Comparison of ENCODE assay signal across 9 cellular contexts in genomic region chr19:46954502-46955004, GRCh38.
A peak's percentile ranks its signal among the peaks of the same experiment; 100 is the strongest.
DNase-seq lines count a peak whose midpoint lies in the region; ATAC-seq, FAIRE-seq and TF ChIP-seq lines count a peak whose summit lies in the region.
"Had no signal": no experiment of that assay in that cellular context is flagged by ENCODE, and none has a peak within 500 bp of the region (broad histone marks: within the 10 kb centered on the region; RNA-seq: fewer than 3 reads in every experiment).

No MANE protein-coding gene starts in this region.

- H3K27ac Mint-ChIP-seq in astrocyte (ENCODE audit: unreplicated experiment) (peak overlapping the region; percentile 66), nephron (peak overlapping the region; percentile 12 to 53 (median 18))

- H3K27me3 Mint-ChIP-seq in astrocyte (ENCODE audit: low read depth, unreplicated experiment) (no peaks in the 10 kb centered on the region), nephron (ENCODE audit: low read depth) (no peaks in the 10 kb centered on the region)

- peaks cover 19% of the 10 kb centered on the region for H3K4me1 ChIP-seq in DOHH2 (ENCODE audit: control insufficient read depth, low read length)
- H3K4me1 ChIP-seq in astrocyte (ENCODE audit: insufficient read depth, low read length), result peaks cover 35% of the 10 kb centered on the region

- H3K9me3 Mint-ChIP-seq in astrocyte (ENCODE audit: unreplicated experiment) (peaks cover 2% of the 10 kb centered on the region), nephron (no peaks in the 10 kb centered on the region)

- H2AFZ ChIP-seq in astrocyte (ENCODE audit: low read depth, low read length), result no peak overlapping the region

- no peaks in the 10 kb centered on the region for H3K9me2 ChIP-seq in DOHH2 (replicated peaks; ENCODE audit: control insufficient read depth, low read length)

- H3K4me3 ChIP-seq in DOHH2 (ENCODE audit: low read length), result peak overlapping the region; percentile 35
- no peak overlapping the region for H3K4me3 ChIP-seq in astrocyte (ENCODE audit: insufficient read depth, low read depth, low read length)

- TF ChIP-seq CTCF in DOHH2 (IDR thresholded peaks at IDR 0.05; ENCODE audit: low read depth, low read length, poor library complexity, severe bottlenecking) (no peak), astrocyte (IDR thresholded peaks at IDR 0.05; ENCODE audit: insufficient read depth, low read depth, low read length) (no peak), nephron (IDR thresholded peaks at IDR 0.05; ENCODE audit: unreplicated experiment in 3 of 3) (no peak)

- peaks cover 36% of the 10 kb centered on the region for H3K4me1 Mint-ChIP-seq in astrocyte (ENCODE audit: low read depth, unreplicated experiment)
- peaks cover 55% of the 10 kb centered on the region for H3K4me1 Mint-ChIP-seq in nephron

- H3K9ac ChIP-seq in astrocyte (ENCODE audit: low read length), result no peak overlapping the region

- H3K27ac ChIP-seq in DOHH2 (ENCODE audit: low read depth, low read length), result 0 out of 2 replicates have a peak overlapping the region, but pooled peaks have one; percentile 23
- peak overlapping the region; percentile 46 for H3K27ac ChIP-seq in astrocyte (ENCODE audit: low read depth, low read length)

- no peaks in the 10 kb centered on the region for H3K9me3 ChIP-seq in DOHH2 (ENCODE audit: control insufficient read depth, insufficient read depth, low read length)
- H3K9me3 ChIP-seq in astrocyte (ENCODE audit: insufficient read depth, low read depth, low read length), result no peaks in the 10 kb centered on the region
- H3K9me3 ChIP-seq: breast epithelium had no signal

- H3K4me3 Mint-ChIP-seq in astrocyte (ENCODE audit: unreplicated experiment), result peak overlapping the region; percentile 41
- H3K4me3 Mint-ChIP-seq in nephron, result no peak overlapping the region

- H3K36me3 Mint-ChIP-seq in astrocyte (ENCODE audit: low read depth, unreplicated experiment), result peaks cover 15% of the 10 kb centered on the region
- peaks cover 34% of the 10 kb centered on the region for H3K36me3 Mint-ChIP-seq in nephron (ENCODE audit: low read depth)

- peak overlapping the region; percentile 57 for H3K4me2 ChIP-seq in DOHH2 (ENCODE audit: low read length)
- H3K4me2 ChIP-seq in astrocyte (ENCODE audit: low read length), result peak overlapping the region; percentile 57

- H3F3A ChIP-seq in DOHH2 (ENCODE audit: control insufficient read depth, insufficient read depth), result no peaks in the 10 kb centered on the region

- H3K27me3 ChIP-seq in DOHH2 (ENCODE audit: control insufficient read depth, low read length), result no peaks in the 10 kb centered on the region
- H3K27me3 ChIP-seq in astrocyte (ENCODE audit: insufficient read depth, low read length), result no peaks in the 10 kb centered on the region
- H3K27me3 ChIP-seq: breast epithelium had no signal

- H4K20me1 ChIP-seq in DOHH2 (ENCODE audit: control insufficient read depth, insufficient read depth, low read depth, low read length), result no peaks in the 10 kb centered on the region
- peaks cover 11% of the 10 kb centered on the region for H4K20me1 ChIP-seq in astrocyte (ENCODE audit: insufficient read depth, low read length)

- no peaks in the 10 kb centered on the region; the same call in none of the 2 replicates for H3K36me3 ChIP-seq in DOHH2 (ENCODE audit: control insufficient read depth, low read length)
- no peaks in the 10 kb centered on the region for H3K36me3 ChIP-seq in astrocyte (ENCODE audit: insufficient read depth, low read length)
- H3K36me3 ChIP-seq: breast epithelium had no signal

- no peak for ATAC-seq in GM21528 (IDR thresholded peaks at IDR 0.05; ENCODE audit: low FRiP score, unreplicated experiment)
- no peak for ATAC-seq in GM21737 (IDR thresholded peaks at IDR 0.05; ENCODE audit: unreplicated experiment)

- FAIRE-seq in astrocyte (lab: Jason Lieb, UNC), result no peak

- H3K79me2 ChIP-seq in DOHH2 (ENCODE audit: control insufficient read depth, low read length) (peaks cover 25% of the 10 kb centered on the region), astrocyte (ENCODE audit: insufficient read depth, low read length) (peaks cover 70% of the 10 kb centered on the region)

- DNase-seq in HT-29 (ENCODE audit: low spot score), result peak; percentile 26
- DNase-seq in astrocyte (ENCODE audit: low read depth), result no peak
- DNase-seq in AML-193 (lab: John Stamatoyannopoulos, UW), result no peak
- DNase-seq in LoVo (ENCODE audit: low spot score), result no peak
